4 cellular contexts compared by ENCODE assay signal in the genomic region with DNA sequence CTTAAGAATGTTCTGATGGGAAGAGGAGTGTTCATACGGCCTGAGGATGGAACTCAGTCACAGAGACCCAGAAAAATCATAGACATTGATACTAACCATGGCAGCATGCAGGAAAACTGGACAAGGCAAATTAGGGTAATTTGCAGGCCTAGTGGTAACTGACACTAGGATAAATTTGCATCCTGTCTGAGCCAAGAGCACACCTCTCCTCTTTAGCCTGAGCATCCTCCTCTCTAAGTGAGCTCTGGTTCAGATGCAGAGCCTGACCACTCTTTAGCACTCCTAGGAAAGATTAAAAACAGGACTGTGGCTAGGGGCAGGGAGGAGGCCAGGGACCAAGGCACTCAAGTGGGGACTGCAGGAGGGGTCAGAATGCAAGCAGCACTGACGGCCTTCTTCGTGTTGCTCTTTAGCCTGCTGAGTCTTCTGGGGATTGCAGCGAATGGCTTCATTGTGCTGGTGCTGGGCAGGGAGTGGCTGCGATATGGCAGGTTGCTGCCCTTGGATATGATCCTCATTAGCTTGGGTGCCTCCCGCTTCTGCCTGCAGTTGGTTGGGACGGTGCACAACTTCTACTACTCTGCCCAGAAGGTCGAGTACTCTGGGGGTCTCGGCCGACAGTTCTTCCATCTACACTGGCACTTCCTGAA.
TF ChIP-seq lines count a peak whose summit lies in the region.

A gene with protein sequence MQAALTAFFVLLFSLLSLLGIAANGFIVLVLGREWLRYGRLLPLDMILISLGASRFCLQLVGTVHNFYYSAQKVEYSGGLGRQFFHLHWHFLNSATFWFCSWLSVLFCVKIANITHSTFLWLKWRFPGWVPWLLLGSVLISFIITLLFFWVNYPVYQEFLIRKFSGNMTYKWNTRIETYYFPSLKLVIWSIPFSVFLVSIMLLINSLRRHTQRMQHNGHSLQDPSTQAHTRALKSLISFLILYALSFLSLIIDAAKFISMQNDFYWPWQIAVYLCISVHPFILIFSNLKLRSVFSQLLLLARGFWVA (plus strand): TSS at position 373 of the 650 bp plus-strand sequence. CDS start 0 bp downstream, at position 373.

TF ChIP-seq in SK-N-SH treated with all-trans-retinoic acid at 6 μM for 48 hours, 23 proteins besides CTCF, POLR2A, EP300 and RAD21:
- no peak for TF ChIP-seq ZNF8 (CRISPR knock-in tag; IDR thresholded peaks at IDR 0.05)
- TF ChIP-seq, protein P1, sequence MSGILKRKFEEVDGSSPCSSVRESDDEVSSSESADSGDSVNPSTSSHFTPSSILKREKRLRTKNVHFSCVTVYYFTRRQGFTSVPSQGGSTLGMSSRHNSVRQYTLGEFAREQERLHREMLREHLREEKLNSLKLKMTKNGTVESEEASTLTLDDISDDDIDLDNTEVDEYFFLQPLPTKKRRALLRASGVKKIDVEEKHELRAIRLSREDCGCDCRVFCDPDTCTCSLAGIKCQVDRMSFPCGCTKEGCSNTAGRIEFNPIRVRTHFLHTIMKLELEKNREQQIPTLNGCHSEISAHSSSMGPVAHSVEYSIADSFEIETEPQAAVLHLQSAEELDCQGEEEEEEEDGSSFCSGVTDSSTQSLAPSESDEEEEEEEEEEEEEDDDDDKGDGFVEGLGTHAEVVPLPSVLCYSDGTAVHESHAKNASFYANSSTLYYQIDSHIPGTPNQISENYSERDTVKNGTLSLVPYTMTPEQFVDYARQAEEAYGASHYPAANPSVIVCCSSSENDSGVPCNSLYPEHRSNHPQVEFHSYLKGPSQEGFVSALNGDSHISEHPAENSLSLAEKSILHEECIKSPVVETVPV (CRISPR knock-in tag; IDR thresholded peaks at IDR 0.05) = no peak
- TF ChIP-seq GLIS3 (CRISPR knock-in tag; IDR thresholded peaks at IDR 0.05) = no peak

TF ChIP-seq in SK-N-SH, 30 proteins besides CTCF, POLR2A, EP300 and RAD21:
- TF ChIP-seq TEAD4 (IDR thresholded peaks at IDR 0.05; ENCODE audit: borderline replicate concordance, insufficient read depth) (no peak), NFIC (IDR thresholded peaks at IDR 0.05; ENCODE audit: borderline replicate concordance) (no peak), MXI1 (IDR thresholded peaks at IDR 0.05; ENCODE audit: low read depth, low read length) (no peak), MEF2A (IDR thresholded peaks at IDR 0.05; ENCODE audit: borderline replicate concordance, low read depth) (no peak), FOXJ3 (CRISPR knock-in tag; IDR thresholded peaks at IDR 0.05) (no peak), TCF12 (IDR thresholded peaks at IDR 0.05) (no peak), POLR2AphosphoS5 (IDR thresholded peaks at IDR 0.05; ENCODE audit: low read depth, low read length) (no peak), SIN3A (IDR thresholded peaks at IDR 0.05; ENCODE audit: borderline replicate concordance, low read depth, low read length) (no peak), JUND (IDR thresholded peaks at IDR 0.05) (no peak), NRF1 (IDR thresholded peaks at IDR 0.05; ENCODE audit: low read depth, low read length) (no peak), TAF1 (IDR thresholded peaks at IDR 0.05; ENCODE audit: borderline replicate concordance, low read depth, low read length) (no peak), RXRA (IDR thresholded peaks at IDR 0.05; ENCODE audit: borderline replicate concordance, low read depth) (no peak), GATA2 (CRISPR knock-in tag; IDR thresholded peaks at IDR 0.05) (no peak), YY1 (IDR thresholded peaks at IDR 0.05; ENCODE audit: low read depth) (no peak)
- TF ChIP-seq, protein P2, sequence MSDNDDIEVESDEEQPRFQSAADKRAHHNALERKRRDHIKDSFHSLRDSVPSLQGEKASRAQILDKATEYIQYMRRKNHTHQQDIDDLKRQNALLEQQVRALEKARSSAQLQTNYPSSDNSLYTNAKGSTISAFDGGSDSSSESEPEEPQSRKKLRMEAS (IDR thresholded peaks at IDR 0.05; ENCODE audit: low read depth) = no peak
- TF ChIP-seq, protein P3, sequence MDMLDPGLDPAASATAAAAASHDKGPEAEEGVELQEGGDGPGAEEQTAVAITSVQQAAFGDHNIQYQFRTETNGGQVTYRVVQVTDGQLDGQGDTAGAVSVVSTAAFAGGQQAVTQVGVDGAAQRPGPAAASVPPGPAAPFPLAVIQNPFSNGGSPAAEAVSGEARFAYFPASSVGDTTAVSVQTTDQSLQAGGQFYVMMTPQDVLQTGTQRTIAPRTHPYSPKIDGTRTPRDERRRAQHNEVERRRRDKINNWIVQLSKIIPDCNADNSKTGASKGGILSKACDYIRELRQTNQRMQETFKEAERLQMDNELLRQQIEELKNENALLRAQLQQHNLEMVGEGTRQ (IDR thresholded peaks at IDR 0.05; ENCODE audit: borderline replicate concordance, low read depth, low read length) = no peak
- TF ChIP-seq, protein P4, sequence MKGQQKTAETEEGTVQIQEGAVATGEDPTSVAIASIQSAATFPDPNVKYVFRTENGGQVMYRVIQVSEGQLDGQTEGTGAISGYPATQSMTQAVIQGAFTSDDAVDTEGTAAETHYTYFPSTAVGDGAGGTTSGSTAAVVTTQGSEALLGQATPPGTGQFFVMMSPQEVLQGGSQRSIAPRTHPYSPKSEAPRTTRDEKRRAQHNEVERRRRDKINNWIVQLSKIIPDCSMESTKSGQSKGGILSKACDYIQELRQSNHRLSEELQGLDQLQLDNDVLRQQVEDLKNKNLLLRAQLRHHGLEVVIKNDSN (IDR thresholded peaks at IDR 0.05; ENCODE audit: borderline replicate concordance, low read depth) = no peak
TF ChIP-seq in SK-N-SH: peak in this region for 0.

TF ChIP-seq in WTC11, 78 proteins besides CTCF, POLR2A, EP300 and RAD21:
- TF ChIP-seq OVOL2 (CRISPR knock-in tag; IDR thresholded peaks at IDR 0.05; ENCODE audit: borderline replicate concordance) = no peak
- TF ChIP-seq, protein P2 (CRISPR knock-in tag; IDR thresholded peaks at IDR 0.05) = no peak
- TF ChIP-seq MYBL2 (CRISPR knock-in tag; IDR thresholded peaks at IDR 0.05) = no peak
- TF ChIP-seq ZBTB21 (CRISPR knock-in tag; IDR thresholded peaks at IDR 0.05; ENCODE audit: borderline replicate concordance) = no peak
- no peak for TF ChIP-seq HMGA2 (CRISPR knock-in tag; IDR thresholded peaks at IDR 0.05)
- TF ChIP-seq ZNF263 (CRISPR knock-in tag; IDR thresholded peaks at IDR 0.05; ENCODE audit: low read depth) = no peak
- TF ChIP-seq, protein P5, sequence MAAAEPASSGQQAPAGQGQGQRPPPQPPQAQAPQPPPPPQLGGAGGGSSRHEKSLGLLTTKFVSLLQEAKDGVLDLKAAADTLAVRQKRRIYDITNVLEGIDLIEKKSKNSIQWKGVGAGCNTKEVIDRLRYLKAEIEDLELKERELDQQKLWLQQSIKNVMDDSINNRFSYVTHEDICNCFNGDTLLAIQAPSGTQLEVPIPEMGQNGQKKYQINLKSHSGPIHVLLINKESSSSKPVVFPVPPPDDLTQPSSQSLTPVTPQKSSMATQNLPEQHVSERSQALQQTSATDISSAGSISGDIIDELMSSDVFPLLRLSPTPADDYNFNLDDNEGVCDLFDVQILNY (CRISPR knock-in tag; IDR thresholded peaks at IDR 0.05) = no peak
- no peak for TF ChIP-seq CREM (CRISPR knock-in tag; IDR thresholded peaks at IDR 0.05)

TF ChIP-seq in HepG2, 621 proteins besides CTCF, POLR2A, EP300 and RAD21:
- no peak for TF ChIP-seq ZBTB3 (CRISPR knock-in tag; IDR thresholded peaks at IDR 0.05; ENCODE audit: borderline replicate concordance, low read depth)
- TF ChIP-seq, protein P6, sequence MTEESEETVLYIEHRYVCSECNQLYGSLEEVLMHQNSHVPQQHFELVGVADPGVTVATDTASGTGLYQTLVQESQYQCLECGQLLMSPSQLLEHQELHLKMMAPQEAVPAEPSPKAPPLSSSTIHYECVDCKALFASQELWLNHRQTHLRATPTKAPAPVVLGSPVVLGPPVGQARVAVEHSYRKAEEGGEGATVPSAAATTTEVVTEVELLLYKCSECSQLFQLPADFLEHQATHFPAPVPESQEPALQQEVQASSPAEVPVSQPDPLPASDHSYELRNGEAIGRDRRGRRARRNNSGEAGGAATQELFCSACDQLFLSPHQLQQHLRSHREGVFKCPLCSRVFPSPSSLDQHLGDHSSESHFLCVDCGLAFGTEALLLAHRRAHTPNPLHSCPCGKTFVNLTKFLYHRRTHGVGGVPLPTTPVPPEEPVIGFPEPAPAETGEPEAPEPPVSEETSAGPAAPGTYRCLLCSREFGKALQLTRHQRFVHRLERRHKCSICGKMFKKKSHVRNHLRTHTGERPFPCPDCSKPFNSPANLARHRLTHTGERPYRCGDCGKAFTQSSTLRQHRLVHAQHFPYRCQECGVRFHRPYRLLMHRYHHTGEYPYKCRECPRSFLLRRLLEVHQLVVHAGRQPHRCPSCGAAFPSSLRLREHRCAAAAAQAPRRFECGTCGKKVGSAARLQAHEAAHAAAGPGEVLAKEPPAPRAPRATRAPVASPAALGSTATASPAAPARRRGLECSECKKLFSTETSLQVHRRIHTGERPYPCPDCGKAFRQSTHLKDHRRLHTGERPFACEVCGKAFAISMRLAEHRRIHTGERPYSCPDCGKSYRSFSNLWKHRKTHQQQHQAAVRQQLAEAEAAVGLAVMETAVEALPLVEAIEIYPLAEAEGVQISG (CRISPR knock-in tag; IDR thresholded peaks at IDR 0.05) = no peak
- no peak for TF ChIP-seq FOXA3 (CRISPR knock-in tag; IDR thresholded peaks at IDR 0.05)
